In genomic region chr5:158886086-158886485, GRCh38 we compare ENCODE assay signal across 15 cellular contexts.
"Had no signal": no experiment of that assay in that cellular context is flagged by ENCODE, and none has a peak within 500 bp of the region (broad histone marks: within the 10 kb centered on the region; RNA-seq: fewer than 3 reads in every experiment).

No MANE protein-coding gene starts in this region.

- FAIRE-seq: endometrium had no signal

- ATAC-seq: activated CD8-positive, alpha-beta T cell treated with anti-CD3 and anti-CD28 coated beads, Interleukin-2, amount 10 ng/mL, durations not matched to agents 7 days and 5 days; esophagus mucosa had no signal

- H3K4me1 Mint-ChIP-seq: activated naive CD8-positive, alpha-beta T cell treated with anti-CD3 and anti-CD28 coated beads, Interleukin-2, amount 10 ng/mL, durations not matched to agents 7 days and 5 days had no signal

- H3K9me3 Mint-ChIP-seq: activated naive CD8-positive, alpha-beta T cell treated with anti-CD3 and anti-CD28 coated beads, Interleukin-2, amount 10 ng/mL, durations not matched to agents 7 days and 5 days had no signal

- H3K4me3 ChIP-seq: hepatocyte, skin epidermis, tibial artery had no signal

- H3K4me3 Mint-ChIP-seq: activated CD8-positive, alpha-beta T cell treated with anti-CD3 and anti-CD28 coated beads, Interleukin-2, amount 10 ng/mL, durations not matched to agents 7 days and 5 days; activated naive CD8-positive, alpha-beta T cell treated with anti-CD3 and anti-CD28 coated beads, Interleukin-2, amount 10 ng/mL, durations not matched to agents 7 days and 5 days had no signal

- H3K27ac ChIP-seq: hepatocyte, skin epidermis, VCaP had no signal

- H3K27ac Mint-ChIP-seq: activated CD8-positive, alpha-beta T cell treated with anti-CD3 and anti-CD28 coated beads, Interleukin-2, amount 10 ng/mL, durations not matched to agents 7 days and 5 days; activated naive CD8-positive, alpha-beta T cell treated with anti-CD3 and anti-CD28 coated beads, Interleukin-2, amount 10 ng/mL, durations not matched to agents 7 days and 5 days had no signal

- DNase-seq: activated CD4-positive, alpha-beta T cell treated with anti-CD3 and anti-CD28 coated beads for 4 hours; activated CD8-positive, alpha-beta memory T cell treated with anti-CD3 and anti-CD28 coated beads, Interleukin-2, amount 50 U/mL, for 48 hours; activated CD8-positive, alpha-beta T cell treated with anti-CD3 and anti-CD28 coated beads, Interleukin-2, amount 10 ng/mL, durations not matched to agents 7 days and 5 days; activated naive CD8-positive, alpha-beta T cell treated with anti-CD3 and anti-CD28 coated beads, Interleukin-2, amount 10 ng/mL, durations not matched to agents 7 days and 5 days; anterior cingulate cortex; midbrain; posterior cingulate gyrus; stimulated activated CD4-positive, alpha-beta T cell treated with anti-CD3 and anti-CD28 coated beads, Interleukin-4, amount 100 ng/mL, for 4 hours; T-helper 1 cell; tibial artery had no signal

- H3K36me3 Mint-ChIP-seq: activated naive CD8-positive, alpha-beta T cell treated with anti-CD3 and anti-CD28 coated beads, Interleukin-2, amount 10 ng/mL, durations not matched to agents 7 days and 5 days had no signal
